Comparison of ENCODE assay signal across 20 cellular contexts in the genomic region with DNA sequence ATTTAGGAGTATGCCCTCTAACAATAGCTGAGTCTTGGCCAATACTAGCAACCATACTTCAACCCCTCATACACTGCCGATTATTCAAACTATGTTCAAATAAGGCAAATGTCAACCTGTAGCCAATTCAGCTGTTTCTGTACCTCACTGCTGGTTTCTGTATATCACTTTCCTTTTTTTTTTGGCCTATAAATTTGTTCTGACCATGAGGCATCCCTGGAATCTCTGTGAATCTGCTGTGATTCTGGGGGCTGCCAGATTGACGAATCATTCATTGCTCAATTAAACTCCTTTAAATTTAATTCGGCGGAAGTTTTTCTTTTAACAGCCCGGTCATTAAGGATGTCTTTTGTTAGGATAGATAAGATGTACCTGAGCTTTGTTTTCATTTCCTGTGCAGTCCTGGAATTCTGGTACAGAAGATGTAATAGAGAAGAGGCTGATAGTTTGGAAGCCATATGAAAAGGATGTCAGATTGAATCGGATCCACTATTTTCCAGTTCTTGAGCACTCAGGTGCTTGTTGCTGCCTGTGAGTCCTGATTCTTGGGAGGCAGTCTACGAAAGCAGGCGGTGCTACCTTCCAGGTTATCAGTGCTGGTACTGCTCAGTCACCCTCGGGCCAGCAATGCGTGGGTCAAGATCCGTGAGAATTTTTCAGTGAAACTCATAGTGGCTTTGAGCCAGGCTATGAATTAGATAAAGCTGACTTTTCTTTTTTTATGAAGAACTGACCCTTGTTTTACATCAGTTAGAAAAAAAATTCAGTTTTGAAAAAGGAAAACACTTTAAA.
"Had no signal": no experiment of that assay in that cellular context is flagged by ENCODE, and none has a peak within 500 bp of the region (broad histone marks: within the 10 kb centered on the region; RNA-seq: fewer than 3 reads in every experiment).

No MANE protein-coding gene starts in this region.

- DNase-seq: activated CD8-positive, alpha-beta memory T cell treated with anti-CD3 and anti-CD28 coated beads, Interleukin-2, amount 50 U/mL, for 4 hours; activated CD8-positive, alpha-beta T cell treated with anti-CD3 and anti-CD28 coated beads for 36 hours; activated gamma-delta T cell treated with Interleukin-2 at 50 U/mL for 16 hours; activated naive CD8-positive, alpha-beta T cell treated with anti-CD3 and anti-CD28 coated beads for 36 hours; activated T-cell treated with anti-CD3 and anti-CD28 coated beads, Interleukin-2, amount 50 U/mL, for 72 hours; aorta; caudate nucleus; cortex of kidney; effector memory CD4-positive, alpha-beta T cell; glutamatergic neuron; immature natural killer cell; left cardiac atrium; naive thymus-derived CD4-positive, alpha-beta T cell; right cardiac atrium; T-cell; T1000; tibial artery had no signal

- H3K27ac ChIP-seq: neutrophil, tibial artery had no signal

- ATAC-seq: activated CD8-positive, alpha-beta T cell treated with anti-CD3 and anti-CD28 coated beads for 36 hours; activated T-cell treated with anti-CD3 and anti-CD28 coated beads, Interleukin-2, amount 50 U/mL, for 72 hours; naive thymus-derived CD4-positive, alpha-beta T cell; right cardiac atrium; stimulated activated effector memory CD8-positive, alpha-beta T cell treated with anti-CD3 and anti-CD28 coated beads, Interleukin-12 subunit alpha, Interleukin-12 subunit beta, amount 100 ng/mL, for 72 hours; T-cell had no signal

- H3K4me3 ChIP-seq: lung, tibial artery had no signal
